In genomic region chr14:92754956-92755355, GRCh38 we compare ENCODE assay signal across 24 cellular contexts. TPM values are rescaled to one million over a fixed set of nuclear protein-coding genes. Genes with fewer than 3 reads are reported as not detected.
DNase-seq lines count a peak whose midpoint lies in the region; ATAC-seq and TF ChIP-seq lines count a peak whose summit lies in the region.
"Had no signal": no experiment of that assay in that cellular context is flagged by ENCODE, and none has a peak within 500 bp of the region (broad histone marks: within the 10 kb centered on the region; RNA-seq: fewer than 3 reads in every experiment).

No MANE protein-coding gene starts in this region.

- DNase-seq in COLO668 (lab: John Stamatoyannopoulos, UW; ENCODE audit: unreplicated experiment), result peak; percentile 70
- DNase-seq in NCI-H345 treated with DMSO at 0.1 percent for 48 hours (lab: John Stamatoyannopoulos, UW; ENCODE audit: unreplicated experiment), result peak; percentile 72
- no peak for DNase-seq in WERI-Rb-1
- no peak for DNase-seq in immature natural killer cell
- DNase-seq in NCI-H82 (lab: John Stamatoyannopoulos, UW), result no peak
- no peak for DNase-seq in mammary epithelial cell
- DNase-seq: activated CD4-positive, alpha-beta T cell treated with anti-CD3 and anti-CD28 coated beads, Interleukin-2, amount 50 U/mL, for 1 hour; activated CD8-positive, alpha-beta memory T cell treated with anti-CD3 and anti-CD28 coated beads, Interleukin-2, amount 50 U/mL, for 4 hours; activated effector memory CD4-positive, alpha-beta T cell treated with Interleukin-2 at 50 U/mL for 16 hours; adrenal gland; dorsolateral prefrontal cortex; foreskin keratinocyte; hippocampal formation; kidney; NCI-H2171 treated with DMSO at 0.1 percent for 48 hours; stimulated activated CD4-positive, alpha-beta T cell treated with anti-CD3 and anti-CD28 coated beads, Interleukin-2, amount 100 ng/mL, for 24 hours; T-helper 1 cell had no signal

- peak overlapping the region; percentile 11 for H3K27ac ChIP-seq in KOPT-K1 (ENCODE audit: low read depth, low read length, poor library complexity, severe bottlenecking)
- H3K27ac ChIP-seq in WERI-Rb-1, result 0 out of 2 replicates have a peak overlapping the region, but pooled peaks have one; percentile 7
- no peak overlapping the region for H3K27ac ChIP-seq in mammary epithelial cell (ENCODE audit: insufficient read depth, low read depth, low read length)
- H3K27ac ChIP-seq: A549, adrenal gland, cardiac muscle cell, dorsolateral prefrontal cortex, foreskin keratinocyte, prostate gland had no signal

- intact Hi-C loops in mammary epithelial cell (cut with micrococcal nuclease), result no loop called here

- H3K27me3 Mint-ChIP-seq in immature natural killer cell (ENCODE audit: low read depth in 3 of 3), result peaks cover 14 to 28% (median 18%) of the 10 kb centered on the region in 3 donors
- H3K27me3 Mint-ChIP-seq: IgD-negative memory B cell had no signal

- in situ Hi-C loops in mammary epithelial cell (cut with MboI; ENCODE audit: low sequenced_read_pairs in 2 of 2), result no loop called here

- no peak for ATAC-seq in HG03457 (IDR thresholded peaks at IDR 0.05; ENCODE audit: unreplicated experiment)
- ATAC-seq: A549, foreskin keratinocyte had no signal

- dilution Hi-C loops in mammary epithelial cell (cut with HindIII; ENCODE audit: low sequenced_read_pairs), result no loop called here

- no peak overlapping the region for H3K9ac ChIP-seq in mammary epithelial cell (ENCODE audit: insufficient read depth, low read length)

- BruUV-seq in mammary epithelial cell (replicated peaks; lab: Mats Ljungman, UMichigan), result no TSS peak

- peaks cover 17% of the 10 kb centered on the region for H3K9me3 ChIP-seq in KOPT-K1 (ENCODE audit: insufficient read depth, low read length, poor library complexity, severe bottlenecking)
- H3K9me3 ChIP-seq in WERI-Rb-1 (ENCODE audit: severe bottlenecking), result peaks cover 3% of the 10 kb centered on the region
- no peaks in the 10 kb centered on the region for H3K9me3 ChIP-seq in mammary epithelial cell (replicated peaks; ENCODE audit: insufficient read depth, low read length)
- H3K9me3 ChIP-seq: A549, adrenal gland, prostate gland had no signal

- no peak overlapping the region for H3K4me3 ChIP-seq in WERI-Rb-1 (ENCODE audit: low read depth, low read length)
- H3K4me3 ChIP-seq in mammary epithelial cell (replicated peaks in 1 of 3; ENCODE audit: insufficient read depth in 1 of 3, low read depth in 2 of 3, low read length in 3 of 3), result no peak overlapping the region
- H3K4me3 ChIP-seq: A549, adrenal gland, cardiac muscle cell, dorsolateral prefrontal cortex, prostate gland had no signal

- 33% methylated on average over 1 of the region's 1 CpG for WGBS in mammary epithelial cell (ENCODE audit: low coverage, missing lambda C conversion rate)

- no peak overlapping the region for H3K4me3 Mint-ChIP-seq in immature natural killer cell
- H3K4me3 Mint-ChIP-seq: IgD-negative memory B cell, nephron had no signal

- H3K79me2 ChIP-seq in mammary epithelial cell (ENCODE audit: insufficient read depth, low read length), result no peaks in the 10 kb centered on the region

- H3K36me3 Mint-ChIP-seq in immature natural killer cell, result no peaks in the 10 kb centered on the region

- H3K4me1 Mint-ChIP-seq in immature natural killer cell, result peaks cover 19 to 25% of the 10 kb centered on the region in 2 donors
- H3K4me1 Mint-ChIP-seq: nephron had no signal

- no peak overlapping the region for H3K27ac Mint-ChIP-seq in immature natural killer cell
- H3K27ac Mint-ChIP-seq: IgD-negative memory B cell, nephron had no signal

- H4K20me1 ChIP-seq in mammary epithelial cell (ENCODE audit: insufficient read depth, low read length), result no peaks in the 10 kb centered on the region

- TF ChIP-seq CTCF in WERI-Rb-1 (IDR thresholded peaks at IDR 0.05; ENCODE audit: low read depth, low read length), result no peak
- TF ChIP-seq CTCF in mammary epithelial cell (conservative IDR thresholded peaks at IDR 0.05 in 1 of 2, IDR thresholded peaks at IDR 0.05 in 1 of 2; ENCODE audit: extremely low read depth in 1 of 2, insufficient read depth in 1 of 2, low read depth in 1 of 2, low read length in 2 of 2), result no peak

- H3K9me3 Mint-ChIP-seq in immature natural killer cell, result no peaks in the 10 kb centered on the region
- H3K9me3 Mint-ChIP-seq: nephron had no signal

- no peak overlapping the region for H3K4me2 ChIP-seq in mammary epithelial cell (ENCODE audit: insufficient read depth, low read depth, low read length)
- H3K4me2 ChIP-seq: A549 had no signal

- H3K27me3 ChIP-seq in WERI-Rb-1 (ENCODE audit: insufficient read depth, low read depth, severe bottlenecking) (no peaks in the 10 kb centered on the region), mammary epithelial cell (ENCODE audit: insufficient read depth, low read length) (no peaks in the 10 kb centered on the region)
- H3K27me3 ChIP-seq: adrenal gland, cardiac muscle cell, dorsolateral prefrontal cortex, foreskin keratinocyte had no signal

- H3K4me1 ChIP-seq in mammary epithelial cell (ENCODE audit: insufficient read depth, low read length), result no peaks in the 10 kb centered on the region
- H3K4me1 ChIP-seq: A549, foreskin keratinocyte, prostate gland had no signal

- CTCF ChIA-PET in mammary epithelial cell (lab: Charles Lee; ENCODE audit: low non-redundant PET), result interaction anchor here (0.6 kb wide), 1 partner anchor 54 kb away, joined by 3 read pairs; no protein-coding TSS in a partner anchor

- no peaks in the 10 kb centered on the region for H3K36me3 ChIP-seq in KOPT-K1 (ENCODE audit: insufficient read depth, low read length)
- H3K36me3 ChIP-seq in WERI-Rb-1, result no peaks in the 10 kb centered on the region
- no peaks in the 10 kb centered on the region for H3K36me3 ChIP-seq in mammary epithelial cell (ENCODE audit: insufficient read depth, low read length)
- H3K36me3 ChIP-seq: adrenal gland, cardiac muscle cell, prostate gland had no signal

- H2AFZ ChIP-seq in mammary epithelial cell (ENCODE audit: low read depth, low read length), result no peak overlapping the region

RNA-seq across cellular contexts. Expression of gene LGMN, which starts 6.5 kb away (rescaled TPM):
- 1 to 10 TPM; 1.7 to 7.4 (median 2.9) TPM for polyA plus RNA-seq in immature natural killer cell
- 10 to 100 TPM; 28.8 to 30.2 TPM for total RNA-seq in mammary epithelial cell
- polyA plus RNA-seq in mammary epithelial cell, result 47.9 TPM
- polyA minus RNA-seq in mammary epithelial cell, result 69.8 TPM

RNA-seq across cellular contexts. Expression of gene GOLGA5, which starts 39.1 kb away (rescaled TPM):
- polyA plus RNA-seq in immature natural killer cell (10 to 100 TPM in 2 of 3 donors, 1 to 10 TPM in 1; 6.8 to 19.7 (median 13.9) TPM), mammary epithelial cell (18.9 TPM)
- total RNA-seq in mammary epithelial cell, result 10 to 100 TPM; 38.1 to 48.5 TPM
- 16.0 TPM for polyA minus RNA-seq in mammary epithelial cell

Comparison
In these comparisons a context has a peak if more than half of its experiments do, and no peak if none do; other contexts are left out.
1. DNase-seq: peak in COLO668 (single experiment) and NCI-H345 treated with DMSO at 0.1 percent for 48 hours (single experiment); none in WERI-Rb-1 (single experiment), immature natural killer cell (0 of 3), NCI-H82 (single experiment) and mammary epithelial cell (single experiment).